Comparison of ENCODE assay signal across 8 cellular contexts in the genomic region with DNA sequence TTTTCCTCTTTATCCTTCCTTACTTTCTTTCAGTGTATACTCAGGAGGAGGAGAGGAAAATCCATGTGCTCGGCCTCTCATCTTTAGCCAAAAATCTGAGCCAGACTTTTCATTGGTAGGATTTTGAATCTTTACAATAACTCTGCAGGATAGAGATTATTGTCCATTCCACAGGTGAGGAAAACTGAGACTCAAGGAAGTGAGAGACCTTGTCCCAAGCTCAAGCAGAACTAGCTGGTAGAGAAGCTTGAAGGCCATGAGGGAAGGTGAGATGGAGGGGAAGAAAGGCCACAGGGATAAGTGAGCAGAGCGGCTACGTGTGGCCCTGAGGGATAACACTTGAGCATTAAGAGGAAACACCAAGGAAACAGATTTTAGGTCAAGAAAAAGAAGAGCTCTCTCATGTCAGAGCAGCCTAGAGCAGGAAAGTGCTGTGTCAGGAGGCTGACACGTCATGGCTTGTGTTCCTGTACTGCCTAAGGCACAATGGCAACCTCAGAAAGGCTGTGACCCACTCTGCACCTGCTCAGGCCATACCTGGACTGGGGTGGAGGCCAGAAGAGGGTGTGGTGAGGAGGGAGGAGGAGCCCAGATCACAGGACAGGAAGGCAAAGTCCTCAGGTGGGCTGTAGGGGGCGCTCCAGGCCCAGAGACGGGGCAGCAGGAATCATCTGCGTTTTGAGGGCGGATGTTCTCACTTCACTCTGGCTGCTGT. TPM values are rescaled to one million over a fixed set of nuclear protein-coding genes. Genes with fewer than 3 reads are reported as not detected.
A peak's percentile ranks its signal among the peaks of the same experiment; 100 is the strongest.
DNase-seq lines count a peak whose midpoint lies in the region; ATAC-seq and TF ChIP-seq lines count a peak whose summit lies in the region.

No MANE protein-coding gene starts in this region.

- BruUV-seq in PC-9 (replicated peaks; lab: Mats Ljungman, UMichigan) = TSS peak; percentile 81

- H3K9me3 ChIP-seq in PC-9 (ENCODE audit: insufficient read depth, low read depth) (0 out of 2 replicates have a peak, but pooled peaks cover 5% of the 10 kb centered on the region), tibial nerve (peaks cover 0 to 8% (median 0%) of the 10 kb centered on the region in 4 donors)

- H3K4me1 Mint-ChIP-seq in osteocyte (ENCODE audit: unreplicated experiment) = no peaks in the 10 kb centered on the region

- TF ChIP-seq POLR2A in tibial nerve (IDR thresholded peaks at IDR 0.05) = no peak

- no peak overlapping the region for H3K27ac Mint-ChIP-seq in osteocyte (ENCODE audit: unreplicated experiment)

- peaks cover 5% of the 10 kb centered on the region; the same call in 1 of the 2 replicates for H3F3A ChIP-seq in PC-9 (ENCODE audit: insufficient read depth, low read depth)

- peak; percentile 83 for ATAC-seq in GM18907 (IDR thresholded peaks at IDR 0.05; ENCODE audit: unreplicated experiment)
- ATAC-seq in HG03439 (IDR thresholded peaks at IDR 0.05; ENCODE audit: unreplicated experiment) = peak; percentile 86

- no peak overlapping the region for H2AFZ ChIP-seq in PC-9

- no peak overlapping the region for H3K4me3 Mint-ChIP-seq in osteocyte (ENCODE audit: unreplicated experiment)

- DNase-seq in AG04449 (ENCODE audit: low read depth, low spot score) = no peak
- DNase-seq in PC-9 = peak; percentile 92 to 95
- peak; percentile 65 for DNase-seq in activated T-helper 1 cell treated with Interleukin-2 at 50 U/mL for 16 hours (ENCODE audit: low read depth)
- peak; percentile 39 for DNase-seq in fibroblast of the conjunctiva (ENCODE audit: low read depth)
- no peak for DNase-seq in osteocyte (ENCODE audit: extremely low spot score, unreplicated experiment)
- peak in 1 of 2 donors; percentile 40 for DNase-seq in tibial nerve (ENCODE audit: low spot score in 2 of 2)

- POLR2A ChIA-PET in AG04449 (lab: Yijun Ruan, JAX) (no interaction called here), PC-9 (lab: Charles Lee; ENCODE audit: unreplicated experiment) (interaction anchor here (0.6 kb wide), 2 partner anchors 63 to 125 kb away, joined by 3 read pairs; no protein-coding TSS in a partner anchor)

- H3K4me1 ChIP-seq in PC-9 (replicated peaks; ENCODE audit: insufficient read depth) = peaks cover 14% of the 10 kb centered on the region
- H3K4me1 ChIP-seq in tibial nerve = no peaks in the 10 kb centered on the region

- no peaks in the 10 kb centered on the region for H3K9me3 Mint-ChIP-seq in osteocyte (ENCODE audit: unreplicated experiment)

- H3K79me2 ChIP-seq in PC-9 (ENCODE audit: low read depth) = no peaks in the 10 kb centered on the region

- peak overlapping the region; percentile 75 for H3K27ac ChIP-seq in PC-9
- no peak overlapping the region for H3K27ac ChIP-seq in tibial nerve

- peaks cover 3% of the 10 kb centered on the region for H3K27me3 Mint-ChIP-seq in osteocyte (ENCODE audit: unreplicated experiment)

- intact Hi-C loops in PC-9 (cut with micrococcal nuclease; ENCODE audit: unreplicated experiment) = loop anchor here (1.0 to 10.0 kb wide), 5 partner anchors 30 to 726 kb away; no protein-coding TSS in a partner anchor

- H3K9me2 ChIP-seq in PC-9 (ENCODE audit: insufficient read depth) = no peaks in the 10 kb centered on the region

- WGBS in tibial nerve, 2 donors = 36 to 44% methylated on average over 8 of the region's 8 CpGs

- H3K27me3 ChIP-seq in PC-9 (ENCODE audit: insufficient read depth, low read depth) (no peaks in the 10 kb centered on the region), tibial nerve (no peaks in the 10 kb centered on the region)

- H3K4me2 ChIP-seq in PC-9 = peak overlapping the region; percentile 11; the same call in 1 of the 2 replicates

- TF ChIP-seq EP300 in tibial nerve (IDR thresholded peaks at IDR 0.05) = no peak

- CTCF ChIA-PET in AG04449 (lab: Yijun Ruan, JAX) (interaction anchor here (0.6 to 3.6 kb wide), 23 partner anchors 10 to 216 kb away, joined by 3 to 60 read pairs (median 4); a partner anchor contains a TSS), PC-9 (lab: Charles Lee) (interaction anchor here (0.6 to 1.9 kb wide), 6 partner anchors 29 to 165 kb away, joined by 3 to 27 read pairs (median 4); no protein-coding TSS in a partner anchor)

- H3K4me3 ChIP-seq in AG04449 (ENCODE audit: low read depth, low read length) (no peak overlapping the region), PC-9 (no peak overlapping the region), tibial nerve (no peak overlapping the region)

- H4K20me1 ChIP-seq in PC-9 (ENCODE audit: insufficient read depth) = no peaks in the 10 kb centered on the region

- no peaks in the 10 kb centered on the region for H3K36me3 Mint-ChIP-seq in osteocyte (ENCODE audit: unreplicated experiment)

- no peaks in the 10 kb centered on the region for H3K36me3 ChIP-seq in PC-9 (ENCODE audit: low read depth)
- no peaks in the 10 kb centered on the region for H3K36me3 ChIP-seq in tibial nerve

- peak; percentile 76 for TF ChIP-seq CTCF in AG04449 (IDR thresholded peaks at IDR 0.05; ENCODE audit: insufficient read depth, low read length, missing control alignments)
- peak; percentile 91 for TF ChIP-seq CTCF in PC-9 (conservative IDR thresholded peaks at IDR 0.05)
- TF ChIP-seq CTCF in osteocyte (IDR thresholded peaks at IDR 0.05) = peak; percentile 66
- TF ChIP-seq CTCF in tibial nerve (IDR thresholded peaks at IDR 0.05) = peak; percentile 53 to 74 (median 67)

RNA-seq across cellular contexts. Expression of a gene that starts 11.9 kb away (rescaled TPM):
- not detected in 2 replicates for total RNA-seq in PC-9 (2021)
- not detected in 2 replicates for total RNA-seq in osteocyte
- not detected for total RNA-seq in tibial nerve

RNA-seq across cellular contexts. Expression of a gene that starts 12.6 kb away (rescaled TPM):
- total RNA-seq in PC-9 (2021) = not detected in 2 replicates
- total RNA-seq in osteocyte = not detected in 2 replicates
- total RNA-seq in tibial nerve = 100 to 1,000 TPM in 3 of 4 donors, 10 to 100 TPM in 1; 92.4 to 291 (median 156) TPM

RNA-seq across cellular contexts. Expression of a gene that starts 31.6 kb away (rescaled TPM):
- 203 and 353 TPM in 2 replicates for total RNA-seq in PC-9 (2021)
- total RNA-seq in osteocyte = 384 and 419 TPM in 2 replicates
- 100 to 1,000 TPM; 154 to 612 (median 354) TPM for total RNA-seq in tibial nerve

RNA-seq across cellular contexts. Expression of a gene that starts 48.8 kb away (rescaled TPM):
- 22.0 and 22.2 TPM in 2 replicates for total RNA-seq in PC-9 (2021)
- 37.5 and 43.6 TPM in 2 replicates for total RNA-seq in osteocyte
- total RNA-seq in tibial nerve = 1,000 to 10,000 TPM in 1 of 4 donors, 100 to 1,000 TPM in 3; 229 to 1,068 (median 290) TPM

RNA-seq across cellular contexts. Expression of a gene that starts 55.7 kb away (rescaled TPM):
- total RNA-seq in PC-9 (2021) (not detected in 2 replicates), osteocyte (0.44 and 1.2 TPM in 2 replicates), tibial nerve (100 to 1,000 TPM in 1 of 4 donors, 10 to 100 TPM in 3; 38.5 to 103 (median 53.2) TPM)

Comparison
In these comparisons a context has a peak if more than half of its experiments do, and no peak if none do; other contexts are left out.
1. DNase-seq: peak in PC-9 (2 of 2), activated T-helper 1 cell treated with Interleukin-2 at 50 U/mL for 16 hours (single experiment) and fibroblast of the conjunctiva (single experiment); none in AG04449 (single experiment) and osteocyte (single experiment).
2. RNA of a gene that starts 12.6 kb away (total RNA-seq): 92.4 to 291 TPM in tibial nerve; not detected in PC-9 and not detected in osteocyte; every median in the first group is over 10 times any median in the second.
3. Peak in every context shown above with its lines, with median percentiles within 50 percentile points of each other: CTCF ChIP-seq.